In genomic region chr20:59006167-59006863, GRCh38 we compare ENCODE assay signal across 8 cellular contexts. TPM values are rescaled to one million over a fixed set of nuclear protein-coding genes. Genes with fewer than 3 reads are reported as not detected.
DNase-seq lines count a peak whose midpoint lies in the region; ATAC-seq lines count a peak whose summit lies in the region.

No MANE protein-coding gene starts in this region.

- H3K27ac ChIP-seq in BLaER1 treated with 17β-estradiol and CSF1 and Interleukin-3, amounts not matched to agents 10 nM and 100 nM = peak overlapping the region; percentile 68 to 99 (median 85)
- no peak overlapping the region for H3K27ac ChIP-seq in mesodermal cell (ENCODE audit: low read depth, low read length, severe bottlenecking)

- peaks cover 0 to 22% (median 15%) of the 10 kb centered on the region in 11 experiments; a peak in 16 of 22 replicates for H3K27me3 ChIP-seq in BLaER1 treated with 17β-estradiol and CSF1 and Interleukin-3, amounts not matched to agents 10 nM and 100 nM

- H4K20me1 ChIP-seq in BLaER1 treated with 17β-estradiol and CSF1 and Interleukin-3, amounts not matched to agents 10 nM and 100 nM = peaks cover 0 to 36% (median 28%) of the 10 kb centered on the region in 11 experiments; a peak in 16 of 22 replicates

- H3K4me2 ChIP-seq in BLaER1 treated with 17β-estradiol and CSF1 and Interleukin-3, amounts not matched to agents 10 nM and 100 nM = peak overlapping the region; percentile 95 to 100 (median 97)

- no peaks in the 10 kb centered on the region for H3K9me3 Mint-ChIP-seq in dendritic cell treated with granulocyte-macrophage colony-stimulating factor and Interleukin-4, amounts not matched to agents 40 ng/mL and 50 ng/mL, for 4 days

- H3K27ac Mint-ChIP-seq in dendritic cell treated with granulocyte-macrophage colony-stimulating factor and Interleukin-4, amounts not matched to agents 40 ng/mL and 50 ng/mL, for 4 days = peak overlapping the region; percentile 90

- peak overlapping the region; percentile 55 to 78 (median 64) for H3K4me3 ChIP-seq in BLaER1 treated with 17β-estradiol and CSF1 and Interleukin-3, amounts not matched to agents 10 nM and 100 nM
- H3K4me3 ChIP-seq in mesodermal cell (ENCODE audit: extremely low read depth, insufficient read depth, low read length, poor library complexity, severe bottlenecking) = peak overlapping the region; percentile 50

- H3K4me3 Mint-ChIP-seq in dendritic cell treated with granulocyte-macrophage colony-stimulating factor and Interleukin-4, amounts not matched to agents 40 ng/mL and 50 ng/mL, for 4 days = peak overlapping the region; percentile 98

- 85 to 89% methylated on average over 22 to 24 of the region's 29 CpGs for WGBS in mesodermal cell (ENCODE audit: insufficient coverage in 2 of 2), 2 experiments

- intact Hi-C loops in dendritic cell treated with granulocyte-macrophage colony-stimulating factor and Interleukin-4, amounts not matched to agents 40 ng/mL and 50 ng/mL, for 4 days (cut with micrococcal nuclease) = no loop called here

- H3K4me1 ChIP-seq in BLaER1 treated with 17β-estradiol and CSF1 and Interleukin-3, amounts not matched to agents 10 nM and 100 nM = peaks cover 61 to 98% (median 70%) of the 10 kb centered on the region in 10 experiments
- peaks cover 26% of the 10 kb centered on the region for H3K4me1 ChIP-seq in mesodermal cell (ENCODE audit: control insufficient read depth, insufficient read depth, low read length, poor library complexity, severe bottlenecking)

- peaks cover 80% of the 10 kb centered on the region for H3K4me1 Mint-ChIP-seq in dendritic cell treated with granulocyte-macrophage colony-stimulating factor and Interleukin-4, amounts not matched to agents 40 ng/mL and 50 ng/mL, for 4 days (ENCODE audit: low read depth)

- peaks cover 59% of the 10 kb centered on the region for H3K36me3 Mint-ChIP-seq in dendritic cell treated with granulocyte-macrophage colony-stimulating factor and Interleukin-4, amounts not matched to agents 40 ng/mL and 50 ng/mL, for 4 days (ENCODE audit: low read depth)

- peak overlapping the region; percentile 74 to 98 (median 82) for H3K9ac ChIP-seq in BLaER1 treated with 17β-estradiol and CSF1 and Interleukin-3, amounts not matched to agents 10 nM and 100 nM

- ATAC-seq in HG02885 (IDR thresholded peaks at IDR 0.05; ENCODE audit: poor library complexity, unreplicated experiment) (no peak), GM18502 (IDR thresholded peaks at IDR 0.05; ENCODE audit: poor library complexity, unreplicated experiment) (no peak), HG03039 (IDR thresholded peaks at IDR 0.05; ENCODE audit: unreplicated experiment) (no peak)

- peaks cover 0 to 30% (median 0%) of the 10 kb centered on the region in 11 experiments; a peak in 10 of 22 replicates for H3K36me3 ChIP-seq in BLaER1 treated with 17β-estradiol and CSF1 and Interleukin-3, amounts not matched to agents 10 nM and 100 nM
- peaks cover 14% of the 10 kb centered on the region for H3K36me3 ChIP-seq in mesodermal cell (ENCODE audit: control insufficient read depth, insufficient read depth, low read length)

- no peaks in the 10 kb centered on the region for H3K9me3 ChIP-seq in BLaER1 treated with 17β-estradiol and CSF1 and Interleukin-3, amounts not matched to agents 10 nM and 100 nM (replicated peaks in 1 of 11)
- H3K9me3 ChIP-seq in mesodermal cell (ENCODE audit: control insufficient read depth, low read length) = no peaks in the 10 kb centered on the region

- no peaks in the 10 kb centered on the region for H3K27me3 Mint-ChIP-seq in dendritic cell treated with granulocyte-macrophage colony-stimulating factor and Interleukin-4, amounts not matched to agents 40 ng/mL and 50 ng/mL, for 4 days

- DNase-seq in LHCN-M2 (ENCODE audit: low read depth) (peak; percentile 42), DMS153 treated with DMSO at 0.1 percent for 48 hours (lab: John Stamatoyannopoulos, UW; ENCODE audit: unreplicated experiment) (no peak)

RNA-seq across cellular contexts. Expression of gene CTSZ, which starts 0.7 kb away (rescaled TPM):
- 154 and 161 TPM in 2 replicates for total RNA-seq in LHCN-M2 (2014; rRNA removed)
- 209 TPM for polyA plus RNA-seq in LHCN-M2 (2012)
- 65.5 TPM for polyA plus RNA-seq in mesodermal cell (2013, experiment 1 of 2)
- polyA plus RNA-seq in mesodermal cell (2013, experiment 2 of 2) = 60.4 TPM

RNA-seq across cellular contexts. Expression of gene TUBB1, which starts 12.9 kb away (rescaled TPM):
- not detected in 2 replicates for total RNA-seq in LHCN-M2 (2014; rRNA removed)
- 0.02 TPM for polyA plus RNA-seq in LHCN-M2 (2012)
- not detected for polyA plus RNA-seq in mesodermal cell (2013, experiment 1 of 2)
- not detected for polyA plus RNA-seq in mesodermal cell (2013, experiment 2 of 2)

RNA-seq across cellular contexts. Expression of gene NELFCD, which starts 25.3 kb away (rescaled TPM):
- total RNA-seq in LHCN-M2 (2014; rRNA removed) = 56.1 and 62.3 TPM in 2 replicates
- 59.0 TPM for polyA plus RNA-seq in LHCN-M2 (2012)
- polyA plus RNA-seq in mesodermal cell (2013, experiment 1 of 2) = 83.9 TPM
- 79.0 TPM for polyA plus RNA-seq in mesodermal cell (2013, experiment 2 of 2)

RNA-seq across cellular contexts. Expression of gene ATP5F1E, which starts 25.8 kb away (rescaled TPM):
- total RNA-seq in LHCN-M2 (2014; rRNA removed) = 16.4 and 23.2 TPM in 2 replicates
- 135 TPM for polyA plus RNA-seq in LHCN-M2 (2012)
- polyA plus RNA-seq in mesodermal cell (2013, experiment 1 of 2) = 87.1 TPM
- polyA plus RNA-seq in mesodermal cell (2013, experiment 2 of 2) = 90.8 TPM

RNA-seq across cellular contexts. Expression of gene PRELID3B, which starts 36.3 kb away (rescaled TPM):
- 58.2 and 65.1 TPM in 2 replicates for total RNA-seq in LHCN-M2 (2014; rRNA removed)
- 25.4 TPM for polyA plus RNA-seq in LHCN-M2 (2012)
- polyA plus RNA-seq in mesodermal cell (2013, experiment 1 of 2) = 37.4 TPM
- polyA plus RNA-seq in mesodermal cell (2013, experiment 2 of 2) = 42.8 TPM
